ENCODE assay signal across 11 cellular contexts in genomic region chr6:146027586-146028249, GRCh38. TPM values are rescaled to one million over a fixed set of nuclear protein-coding genes. Genes with fewer than 3 reads are reported as not detected.
DNase-seq lines count a peak whose midpoint lies in the region; ATAC-seq and TF ChIP-seq lines count a peak whose summit lies in the region.
"Had no signal": no experiment of that assay in that cellular context is flagged by ENCODE, and none has a peak within 500 bp of the region (broad histone marks: within the 10 kb centered on the region; RNA-seq: fewer than 3 reads in every experiment).

No MANE protein-coding gene starts in this region.

- H3K27ac ChIP-seq in HEK293 (ENCODE audit: extremely low read depth, low read depth, low read length), result no peak overlapping the region
- H3K27ac ChIP-seq: KMS-11 had no signal

- H3K4me1 ChIP-seq in HEK293 (ENCODE audit: control insufficient read depth, insufficient read depth, low read length), result no peaks in the 10 kb centered on the region

- POLR2A ChIA-PET in HEK293 (lab: Yijun Ruan, JAX), result no interaction called here
- POLR2A ChIA-PET in WTC11 (lab: Charles Lee), result interaction anchor here (0.7 to 1.0 kb wide), 2 partner anchors 13 to 557 kb away, joined by 3 read pairs; no protein-coding TSS in a partner anchor

- peak overlapping the region; percentile 80 for H3K4me3 Mint-ChIP-seq in WTC11
- H3K4me3 Mint-ChIP-seq: natural killer cell had no signal

- H3K36me3 ChIP-seq in HEK293 (ENCODE audit: control insufficient read depth in 2 of 2, insufficient read depth in 1 of 2, low read length in 2 of 2), result no peaks in the 10 kb centered on the region

- CTCF ChIA-PET in HEK293 (lab: Yijun Ruan, JAX) (interaction anchor here (2.1 kb wide), 1 partner anchor 10 kb away, joined by 7 read pairs; no protein-coding TSS in a partner anchor), WTC11 (lab: Charles Lee) (interaction anchor here (0.7 to 1.7 kb wide), 3 partner anchors 14 to 402 kb away, joined by 4 to 10 read pairs (median 4); no protein-coding TSS in a partner anchor)

- peaks cover 55% of the 10 kb centered on the region for H3K27me3 Mint-ChIP-seq in WTC11 (ENCODE audit: low read depth)

- TF ChIP-seq CTCF in HEK293 (tag by site-specific recombination; IDR thresholded peaks at IDR 0.05) (no peak), WTC11 (IDR thresholded peaks at IDR 0.05) (no peak)

- DNase-seq in D341Med (ENCODE audit: low spot score) (peak; percentile 77), WTC11 (ENCODE audit: low spot score) (peak; percentile 41), left colon (no peak), NCI-H1694 (lab: John Stamatoyannopoulos, UW) (no peak), OCI-M2 (lab: John Stamatoyannopoulos, UW; ENCODE audit: unreplicated experiment) (no peak), COR-L47 (lab: John Stamatoyannopoulos, UW) (no peak), NCI-H1694 treated with DMSO at 0.1 percent for 48 hours (lab: John Stamatoyannopoulos, UW) (no peak)
- DNase-seq: natural killer cell had no signal

- H3K9me3 ChIP-seq in HEK293 (ENCODE audit: control insufficient read depth, insufficient read depth, low read depth, low read length), result no peaks in the 10 kb centered on the region

- peak; percentile 68 for ATAC-seq in WTC11
- ATAC-seq in left colon, result peak; percentile 4

- H3K4me3 ChIP-seq in HEK293 (ENCODE audit: low read depth, low read length), result no peak overlapping the region

- H3K27ac Mint-ChIP-seq in WTC11, result no peak overlapping the region
- H3K27ac Mint-ChIP-seq: natural killer cell had no signal

- H3K4me1 Mint-ChIP-seq in WTC11, result peaks cover 20% of the 10 kb centered on the region
- H3K4me1 Mint-ChIP-seq: natural killer cell had no signal

- intact Hi-C loops in left colon (cut with DNase I, micrococcal nuclease), result no loop called here

- peaks cover 18% of the 10 kb centered on the region for H3K9me3 Mint-ChIP-seq in WTC11

- no peaks in the 10 kb centered on the region for H3K36me3 Mint-ChIP-seq in WTC11

TF ChIP-seq in HEK293, 187 proteins besides CTCF, POLR2A, EP300 and RAD21:
- no peak for TF ChIP-seq ZNF785 (tag by site-specific recombination; IDR thresholded peaks at IDR 0.05)
- TF ChIP-seq BCL6B (tag by site-specific recombination; IDR thresholded peaks at IDR 0.05), result no peak
- 0 out of 2 replicates have a peak, but pooled peaks have one; percentile 30 for TF ChIP-seq ZSCAN4 (tag by site-specific recombination; IDR thresholded peaks at IDR 0.05)

TF ChIP-seq in WTC11, 78 proteins besides CTCF, POLR2A, EP300 and RAD21:
- TF ChIP-seq CBFB (CRISPR knock-in tag; IDR thresholded peaks at IDR 0.05; ENCODE audit: low read depth) (peak; percentile 16; the same call in 1 of the 2 replicates), ZBTB21 (CRISPR knock-in tag; IDR thresholded peaks at IDR 0.05; ENCODE audit: borderline replicate concordance) (peak; percentile 21; the same call in 1 of the 2 replicates), ZNF317 (CRISPR knock-in tag; IDR thresholded peaks at IDR 0.05; ENCODE audit: borderline replicate concordance, low read depth) (no peak), ZBTB43 (CRISPR knock-in tag; IDR thresholded peaks at IDR 0.05) (no peak), PRDM15 (CRISPR knock-in tag; IDR thresholded peaks at IDR 0.05) (no peak), OVOL2 (CRISPR knock-in tag; IDR thresholded peaks at IDR 0.05; ENCODE audit: borderline replicate concordance) (no peak), GTF2I (CRISPR knock-in tag; conservative IDR thresholded peaks at IDR 0.05) (no peak), ATF6 (CRISPR knock-in tag; IDR thresholded peaks at IDR 0.05) (no peak)

RNA-seq across cellular contexts. Expression of gene GRM1, which starts 1.1 kb away (rescaled TPM):
- total RNA-seq in WTC11 (2021) (0.37 to 0.46 TPM (median 0.41 TPM) in 3 replicates), left colon (not detected)
- total RNA-seq: Daoy, natural killer cell had no signal

Comparison
In these comparisons a context has a peak if more than half of its experiments do, and no peak if none do; other contexts are left out.
1. DNase-seq: peak in D341Med (single experiment) and WTC11 (single experiment); none in left colon (0 of 2), NCI-H1694 (single experiment), OCI-M2 (single experiment), COR-L47 (single experiment) and NCI-H1694 treated with DMSO at 0.1 percent for 48 hours (single experiment).